18 cellular contexts compared by ENCODE assay signal in genomic region chr9:114375386-114375785, GRCh38. TPM values are rescaled to one million over a fixed set of nuclear protein-coding genes. Genes with fewer than 3 reads are reported as not detected.
DNase-seq lines count a peak whose midpoint lies in the region; ATAC-seq and TF ChIP-seq lines count a peak whose summit lies in the region.
"Had no signal": no experiment of that assay in that cellular context is flagged by ENCODE, and none has a peak within 500 bp of the region (broad histone marks: within the 10 kb centered on the region; RNA-seq: fewer than 3 reads in every experiment).

No MANE protein-coding gene starts in this region.

- peaks cover 18 to 95% (median 69%) of the 10 kb centered on the region in 4 donors for H3K4me1 Mint-ChIP-seq in CD4-positive, CD25-positive, alpha-beta regulatory T cell
- H3K4me1 Mint-ChIP-seq in activated CD8-positive, alpha-beta T cell treated with anti-CD3 and anti-CD28 coated beads for 36 hours (ENCODE audit: low read depth): peaks cover 93% of the 10 kb centered on the region
- peaks cover 60 to 97% (median 85%) of the 10 kb centered on the region in 3 donors for H3K4me1 Mint-ChIP-seq in naive B cell

- POLR2A ChIA-PET in activated CD8-positive, alpha-beta T cell treated with anti-CD3 and anti-CD28 coated beads for 36 hours (lab: Charles Lee): interaction anchor here (1.0 to 14.2 kb wide), 3 partner anchors 12 to 21 kb away, joined by 4 to 351 read pairs (median 43); partner anchors contain the start of gene AKNA

- intact Hi-C loops in activated CD8-positive, alpha-beta T cell treated with anti-CD3 and anti-CD28 coated beads for 36 hours (cut with micrococcal nuclease): no loop called here

- no peak for ATAC-seq in CD4-positive, CD25-positive, alpha-beta regulatory T cell (ENCODE audit: low read depth in 2 of 2)
- ATAC-seq in activated CD8-positive, alpha-beta T cell treated with anti-CD3 and anti-CD28 coated beads for 36 hours: no peak
- no peak for ATAC-seq in naive B cell (ENCODE audit: low read depth in 2 of 2)

- CTCF ChIA-PET in activated CD8-positive, alpha-beta T cell treated with anti-CD3 and anti-CD28 coated beads for 36 hours (lab: Charles Lee): no interaction called here

- H3K4me3 ChIP-seq in CD4-positive, CD25-positive, alpha-beta regulatory T cell (ENCODE audit: low read depth, low read length): peak overlapping the region; percentile 47
- H3K4me3 ChIP-seq in HL-60 (replicated peaks; ENCODE audit: insufficient read depth, low read length): no peak overlapping the region
- H3K4me3 ChIP-seq: colonic mucosa, suprapubic skin had no signal

- no peaks in the 10 kb centered on the region for H3K9me3 ChIP-seq in CD4-positive, CD25-positive, alpha-beta regulatory T cell (ENCODE audit: control insufficient read depth in 2 of 2, low read length in 2 of 2)
- H3K9me3 ChIP-seq: colonic mucosa, suprapubic skin had no signal

- peak overlapping the region; percentile 37 to 89 (median 68) for H3K4me3 Mint-ChIP-seq in CD4-positive, CD25-positive, alpha-beta regulatory T cell
- peak overlapping the region; percentile 38 for H3K4me3 Mint-ChIP-seq in activated CD8-positive, alpha-beta T cell treated with anti-CD3 and anti-CD28 coated beads for 36 hours
- peak overlapping the region in 5 of 8 donors; percentile 9 to 85 (median 20) for H3K4me3 Mint-ChIP-seq in naive B cell

- H3K27me3 ChIP-seq in CD4-positive, CD25-positive, alpha-beta regulatory T cell (ENCODE audit: control insufficient read depth, insufficient read depth, low read length): no peaks in the 10 kb centered on the region
- H3K27me3 ChIP-seq in HL-60 (ENCODE audit: insufficient read depth, poor library complexity, severe bottlenecking): no peaks in the 10 kb centered on the region
- H3K27me3 ChIP-seq: colonic mucosa, suprapubic skin had no signal

- peak overlapping the region; percentile 98 for H3K27ac ChIP-seq in CD4-positive, CD25-positive, alpha-beta regulatory T cell (ENCODE audit: insufficient read depth, low read length, poor library complexity, severe bottlenecking)
- peak overlapping the region; percentile 95 for H3K27ac ChIP-seq in HL-60 (replicated peaks)
- H3K27ac ChIP-seq: suprapubic skin, VCaP had no signal

- no peaks in the 10 kb centered on the region for H3K9me3 Mint-ChIP-seq in CD4-positive, CD25-positive, alpha-beta regulatory T cell
- no peaks in the 10 kb centered on the region for H3K9me3 Mint-ChIP-seq in activated CD8-positive, alpha-beta T cell treated with anti-CD3 and anti-CD28 coated beads for 36 hours
- H3K9me3 Mint-ChIP-seq in naive B cell: no peaks in the 10 kb centered on the region

- H3K36me3 Mint-ChIP-seq in CD4-positive, CD25-positive, alpha-beta regulatory T cell: peaks cover 62% of the 10 kb centered on the region
- H3K36me3 Mint-ChIP-seq in activated CD8-positive, alpha-beta T cell treated with anti-CD3 and anti-CD28 coated beads for 36 hours (ENCODE audit: low read depth): peaks cover 92% of the 10 kb centered on the region
- peaks cover 25 to 33% of the 10 kb centered on the region in 2 donors for H3K36me3 Mint-ChIP-seq in naive B cell

- no peak for DNase-seq in CD4-positive, CD25-positive, alpha-beta regulatory T cell
- no peak for DNase-seq in HL-60 (ENCODE audit: low read depth in 1 of 2, low spot score in 1 of 2)
- no peak for DNase-seq in activated CD8-positive, alpha-beta T cell treated with anti-CD3 and anti-CD28 coated beads for 36 hours
- no peak for DNase-seq in naive B cell
- DNase-seq in islet precursor cell: no peak
- DNase-seq in HPDE6-E6E7 (ENCODE audit: extremely low spot score): no peak
- no peak for DNase-seq in SKM-1 treated with dmso at 0.1 percent for 144 hours (lab: John Stamatoyannopoulos, UW; ENCODE audit: unreplicated experiment)
- DNase-seq: activated T-cell treated with anti-CD3 and anti-CD28 coated beads for 4 hours, colonic mucosa, NCI-H146, NCI-H446, retina had no signal

- H3K36me3 ChIP-seq in CD4-positive, CD25-positive, alpha-beta regulatory T cell (ENCODE audit: control insufficient read depth, insufficient read depth, low read length): peaks cover 72% of the 10 kb centered on the region

- peak overlapping the region; percentile 78 to 92 (median 84) for H3K27ac Mint-ChIP-seq in CD4-positive, CD25-positive, alpha-beta regulatory T cell
- peak overlapping the region; percentile 89 for H3K27ac Mint-ChIP-seq in activated CD8-positive, alpha-beta T cell treated with anti-CD3 and anti-CD28 coated beads for 36 hours
- H3K27ac Mint-ChIP-seq in naive B cell: peak overlapping the region; percentile 79 to 99 (median 95)

- H3K27me3 Mint-ChIP-seq in CD4-positive, CD25-positive, alpha-beta regulatory T cell: no peaks in the 10 kb centered on the region
- no peaks in the 10 kb centered on the region for H3K27me3 Mint-ChIP-seq in activated CD8-positive, alpha-beta T cell treated with anti-CD3 and anti-CD28 coated beads for 36 hours
- H3K27me3 Mint-ChIP-seq in naive B cell: no peaks in the 10 kb centered on the region

- H3K4me1 ChIP-seq in CD4-positive, CD25-positive, alpha-beta regulatory T cell (ENCODE audit: control insufficient read depth, insufficient read depth, low read length, poor library complexity, severe bottlenecking): peaks cover 97% of the 10 kb centered on the region
- H3K4me1 ChIP-seq: colonic mucosa had no signal

- no peak for TF ChIP-seq CTCF in HL-60 (IDR thresholded peaks at IDR 0.05; ENCODE audit: insufficient read depth, low read length)
- no peak for TF ChIP-seq CTCF in activated CD8-positive, alpha-beta T cell treated with anti-CD3 and anti-CD28 coated beads for 36 hours (IDR thresholded peaks at IDR 0.05)

RNA-seq across cellular contexts. Expression of gene AKNA, which starts 12.4 kb away (rescaled TPM):
- total RNA-seq in CD4-positive, CD25-positive, alpha-beta regulatory T cell: 381 TPM
- 10 to 100 TPM; 11.9 to 16.6 (median 14.5) TPM for polyA plus RNA-seq in CD4-positive, CD25-positive, alpha-beta regulatory T cell
- total RNA-seq in activated CD8-positive, alpha-beta T cell treated with anti-CD3 and anti-CD28 coated beads for 36 hours: 100 to 1,000 TPM; 166 to 167 TPM
- polyA plus RNA-seq in naive B cell (ENCODE audit: low read depth in 6 of 6): 10 to 100 TPM in 5 of 6 donors, under 1 TPM in 1; 0.78 to 34.1 (median 13.7) TPM

RNA-seq across cellular contexts. Expression of gene ORM2, which starts 45.7 kb away (rescaled TPM):
- not detected for total RNA-seq in CD4-positive, CD25-positive, alpha-beta regulatory T cell
- not detected for polyA plus RNA-seq in CD4-positive, CD25-positive, alpha-beta regulatory T cell
- not detected for total RNA-seq in activated CD8-positive, alpha-beta T cell treated with anti-CD3 and anti-CD28 coated beads for 36 hours
- not detected for polyA plus RNA-seq in naive B cell (ENCODE audit: low read depth in 6 of 6)
- total RNA-seq: astrocyte, epithelial cell of proximal tubule, glomerular endothelial cell, LHCN-M2 had no signal

RNA-seq across cellular contexts. Expression of gene ORM1, which starts 52.5 kb away (rescaled TPM):
- not detected for total RNA-seq in CD4-positive, CD25-positive, alpha-beta regulatory T cell
- polyA plus RNA-seq in CD4-positive, CD25-positive, alpha-beta regulatory T cell: not detected
- not detected for total RNA-seq in activated CD8-positive, alpha-beta T cell treated with anti-CD3 and anti-CD28 coated beads for 36 hours
- not detected for polyA plus RNA-seq in naive B cell (ENCODE audit: low read depth in 6 of 6)
- total RNA-seq: astrocyte, epithelial cell of proximal tubule, glomerular endothelial cell, LHCN-M2 had no signal
